ENCODE assay signal across 37 cellular contexts in genomic region chr1:2630498-2631135, GRCh38. TPM values are rescaled to one million over a fixed set of nuclear protein-coding genes. Genes with fewer than 3 reads are reported as not detected.
DNase-seq lines count a peak whose midpoint lies in the region; ATAC-seq, FAIRE-seq and TF ChIP-seq lines count a peak whose summit lies in the region.
"Had no signal": no experiment of that assay in that cellular context is flagged by ENCODE, and none has a peak within 500 bp of the region (broad histone marks: within the 10 kb centered on the region; RNA-seq: fewer than 3 reads in every experiment).

No MANE protein-coding gene starts in this region.

- H3K27ac ChIP-seq in HepG2 (ENCODE audit: extremely low read length, insufficient read depth, low read length) (no peak overlapping the region), right lobe of liver (no peak overlapping the region), coronary artery (no peak overlapping the region), neural progenitor cell (no peak overlapping the region)
- H3K27ac ChIP-seq: A549, breast epithelium, epithelial cell of prostate, HL-60, left lung, neutrophil, prostate gland, upper lobe of left lung had no signal

- H3K27me3 ChIP-seq in HepG2 (ENCODE audit: control insufficient read depth in 1 of 2, insufficient read depth in 2 of 2, low read length in 2 of 2) (peaks cover 13 to 31% of the 10 kb centered on the region in 2 experiments; a peak in 4 of 5 replicates), right lobe of liver (no peaks in the 10 kb centered on the region), neural progenitor cell (peaks cover 58% of the 10 kb centered on the region)

- H3K4me3 ChIP-seq in HepG2 (replicated peaks in 1 of 3; ENCODE audit: insufficient read depth in 1 of 3, low read depth in 2 of 3, low read length in 3 of 3) (peak overlapping the region in 1 of 3 experiments; percentile 42; a peak in 1 of 6 replicates), right lobe of liver (no peak overlapping the region), coronary artery (no peak overlapping the region), neural progenitor cell (no peak overlapping the region)
- H3K4me3 ChIP-seq: A549, breast epithelium, left lung, prostate gland, upper lobe of left lung had no signal

- H3K79me2 ChIP-seq in HepG2 (ENCODE audit: insufficient read depth, low read length) (no peaks in the 10 kb centered on the region), neural progenitor cell (ENCODE audit: low read depth) (no peaks in the 10 kb centered on the region)

- H3K27ac Mint-ChIP-seq in neural progenitor cell = peak overlapping the region; percentile 72
- H3K27ac Mint-ChIP-seq: activated CD8-positive, alpha-beta memory T cell treated with anti-CD3 and anti-CD28 coated beads, Interleukin-2, amount 10 ng/mL, durations not matched to agents 7 days and 5 days; CD4-positive, CD25-positive, alpha-beta regulatory T cell; memory B cell; T-helper 17 cell had no signal

- peaks cover 8% of the 10 kb centered on the region for H3K9me3 Mint-ChIP-seq in neural progenitor cell
- H3K9me3 Mint-ChIP-seq: activated T-cell treated with anti-CD3 and anti-CD28 coated beads, Interleukin-2, amount 50 U/mL, for 4 hours; memory B cell had no signal

- intact Hi-C loops in HepG2 (cut with micrococcal nuclease; ENCODE audit: unreplicated experiment) (loop anchor here (5.0 to 10.0 kb wide), 2 partner anchors 46 to 73 kb away; partner anchors contain the start of genes PRXL2B and TNFRSF14), right lobe of liver (cut with DNase I) (no loop called here)

- 85% methylated on average over 35 of the region's 35 CpGs for WGBS in HepG2 (ENCODE audit: low lambda C conversion rate)
- 76% methylated on average over 14 of the region's 35 CpGs for WGBS in right lobe of liver (ENCODE audit: insufficient coverage, low coverage, low lambda C conversion rate, missing lambda C conversion rate)

- peaks cover 33% of the 10 kb centered on the region for H3K27me3 Mint-ChIP-seq in neural progenitor cell (ENCODE audit: insufficient read depth, low read depth)

- H3K4me1 ChIP-seq in HepG2 (ENCODE audit: insufficient read depth, low read length) (peaks cover 40% of the 10 kb centered on the region), right lobe of liver (no peaks in the 10 kb centered on the region), neural progenitor cell (peaks cover 8% of the 10 kb centered on the region)
- H3K4me1 ChIP-seq: A549, prostate gland had no signal

- H3K36me3 ChIP-seq in HepG2 (replicated peaks in 1 of 2; ENCODE audit: control insufficient read depth in 1 of 2, insufficient read depth in 2 of 2, low read length in 2 of 2) (no peaks in the 10 kb centered on the region), right lobe of liver (no peaks in the 10 kb centered on the region), neural progenitor cell (no peaks in the 10 kb centered on the region)
- H3K36me3 ChIP-seq: breast epithelium, left lung, neutrophil, prostate gland, upper lobe of left lung had no signal

- peaks cover 6% of the 10 kb centered on the region for H3K36me3 Mint-ChIP-seq in neural progenitor cell
- H3K36me3 Mint-ChIP-seq: CD4-positive, CD25-positive, alpha-beta regulatory T cell; memory B cell had no signal

- in situ Hi-C loops in HepG2 (cut with HindIII; ENCODE audit: extremely low pct_ligation_motif_present, low pct_unique_long_range_greater_than_20kb) = no loop called here

- TF ChIP-seq POLR2A in HepG2 (IDR thresholded peaks at IDR 0.05; ENCODE audit: insufficient read depth in 1 of 2, low read depth in 2 of 2, low read length in 2 of 2) (no peak), right lobe of liver (IDR thresholded peaks at IDR 0.05) (no peak)

- CTCF ChIA-PET in HepG2 (lab: Yijun Ruan, JAX; ENCODE audit: low intra/inter-chr PET ratio, low total read pairs) = no interaction called here

- no peak overlapping the region for H3K9ac ChIP-seq in HepG2 (ENCODE audit: insufficient read depth, low read depth, low read length)
- no peak overlapping the region for H3K9ac ChIP-seq in neural progenitor cell

- H3K4me2 ChIP-seq in HepG2 (ENCODE audit: low read depth, low read length) (peak overlapping the region; percentile 66; the same call in 1 of the 2 replicates), neural progenitor cell (no peak overlapping the region)
- H3K4me2 ChIP-seq: A549 had no signal

- H3K4me1 Mint-ChIP-seq in neural progenitor cell = peaks cover 19% of the 10 kb centered on the region
- H3K4me1 Mint-ChIP-seq: activated CD8-positive, alpha-beta memory T cell treated with anti-CD3 and anti-CD28 coated beads, Interleukin-2, amount 10 ng/mL, durations not matched to agents 7 days and 5 days; memory B cell had no signal

- TF ChIP-seq CTCF in HepG2 (CRISPR knock-in tag; IDR thresholded peaks at IDR 0.05) (no peak), right lobe of liver (IDR thresholded peaks at IDR 0.05) (no peak), coronary artery (IDR thresholded peaks at IDR 0.05) (no peak), neural progenitor cell (IDR thresholded peaks at IDR 0.05) (no peak)

- ATAC-seq in HepG2 = no peak
- ATAC-seq in right lobe of liver = no peak
- ATAC-seq: activated CD8-positive, alpha-beta memory T cell treated with anti-CD3 and anti-CD28 coated beads, Interleukin-2, amount 10 ng/mL, durations not matched to agents 7 days and 5 days; activated T-cell treated with anti-CD3 and anti-CD28 coated beads, Interleukin-2, amount 50 U/mL, for 4 hours; left lung; Panc1; sciatic nerve; T-helper 17 cell had no signal

- POLR2A ChIA-PET in HepG2 (lab: Yijun Ruan, JAX) = interaction anchor here (1.2 kb wide), 1 partner anchor 218 kb away, joined by 3 read pairs; the partner anchor contains the start of gene PEX10

- no peak for FAIRE-seq in HepG2 (lab: Jason Lieb, UNC)
- FAIRE-seq: A549, D721Med, TTC549 had no signal

- peak overlapping the region; percentile 79 for H3K4me3 Mint-ChIP-seq in neural progenitor cell
- H3K4me3 Mint-ChIP-seq: activated CD8-positive, alpha-beta memory T cell treated with anti-CD3 and anti-CD28 coated beads, Interleukin-2, amount 10 ng/mL, durations not matched to agents 7 days and 5 days; activated T-cell treated with anti-CD3 and anti-CD28 coated beads, Interleukin-2, amount 50 U/mL, for 4 hours; memory B cell; T-helper 17 cell had no signal

- DNase-seq in HepG2 (ENCODE audit: low spot score) = no peak
- no peak for DNase-seq in right lobe of liver
- DNase-seq in coronary artery (ENCODE audit: low spot score) = peak; percentile 19
- no peak for DNase-seq in neural progenitor cell (ENCODE audit: low spot score)
- no peak for DNase-seq in NK-92 (lab: John Stamatoyannopoulos, UW; ENCODE audit: unreplicated experiment)
- no peak for DNase-seq in foreskin melanocyte
- no peak for DNase-seq in NCI-H1105 (lab: John Stamatoyannopoulos, UW)
- no peak for DNase-seq in NCI-H1436 treated with DMSO at 0.1 percent for 48 hours (lab: John Stamatoyannopoulos, UW)
- DNase-seq: activated CD4-positive, alpha-beta T cell treated with anti-CD3 and anti-CD28 coated beads, Interleukin-2, amount 50 U/mL, for 4 hours; activated CD8-positive, alpha-beta memory T cell treated with anti-CD3 and anti-CD28 coated beads, Interleukin-2, amount 10 ng/mL, durations not matched to agents 7 days and 5 days; activated naive CD4-positive, alpha-beta T cell treated with Interleukin-2 at 50 U/mL for 16 hours; activated T-cell treated with anti-CD3 and anti-CD28 coated beads, Interleukin-2, amount 50 U/mL, for 4 hours; CD4-positive, CD25-positive, alpha-beta regulatory T cell; DND-41; effector CD8-positive, alpha-beta T cell; GF-D8; glutamatergic neuron; NCI-H1417 treated with DMSO at 0.1 percent for 48 hours; NCI-H345; NCI-H69; SHP77; stimulated activated CD4-positive, alpha-beta T cell treated with anti-CD3 and anti-CD28 coated beads, Interleukin-4, amount 100 ng/mL, for 1 hour; substantia nigra had no signal

- H2AFZ ChIP-seq in HepG2 (ENCODE audit: low read length) = no peak overlapping the region
- H2AFZ ChIP-seq in neural progenitor cell (replicated peaks) = no peak overlapping the region

- H3K9me3 ChIP-seq in HepG2 (ENCODE audit: low read length) (no peaks in the 10 kb centered on the region), right lobe of liver (no peaks in the 10 kb centered on the region), neural progenitor cell (ENCODE audit: low read depth) (no peaks in the 10 kb centered on the region)
- H3K9me3 ChIP-seq: A549, breast epithelium, left lung, neutrophil, prostate gland, upper lobe of left lung had no signal

- BruUV-seq in HepG2 (replicated peaks; lab: Mats Ljungman, UMichigan) = no TSS peak

- H3F3A ChIP-seq in neural progenitor cell (ENCODE audit: low read depth) = peaks cover 19% of the 10 kb centered on the region

- no peak for TF ChIP-seq EP300 in HepG2 (IDR thresholded peaks at IDR 0.05; ENCODE audit: low read depth in 2 of 2, low read length in 2 of 2)
- no peak for TF ChIP-seq EP300 in HepG2 (CRISPR knock-in tag; IDR thresholded peaks at IDR 0.05; ENCODE audit: borderline replicate concordance)

- 0 out of 2 replicates have a peak, but pooled peaks cover 2% of the 10 kb centered on the region for H4K20me1 ChIP-seq in HepG2 (ENCODE audit: insufficient read depth, low read length)
- no peaks in the 10 kb centered on the region for H4K20me1 ChIP-seq in neural progenitor cell (ENCODE audit: low read depth)

- no peak for TF ChIP-seq RAD21 in HepG2 (CRISPR knock-in tag; IDR thresholded peaks at IDR 0.05)

RNA-seq across cellular contexts. Expression of gene MMEL1, which starts 2.2 kb away (rescaled TPM):
- total RNA-seq in HepG2 (2016; rRNA removed; fragmentation: Illumina TruSeq; extraction: Trizol) = not detected in 2 replicates
- not detected in 2 replicates for total RNA-seq in HepG2 (2016; cell fraction: cytosol; rRNA removed; fragmentation: Illumina TruSeq; extraction: Trizol; ENCODE audit: low read depth)
- total RNA-seq in HepG2 (2016; cell fraction: insoluble cytoplasmic fraction; rRNA removed; fragmentation: Illumina TruSeq; extraction: Trizol) = not detected in 2 replicates
- total RNA-seq in HepG2 (2016; cell fraction: membrane; rRNA removed; fragmentation: Illumina TruSeq; extraction: Trizol) = not detected in 2 replicates
- total RNA-seq in HepG2 (2016; cell fraction: nucleus; rRNA removed; fragmentation: Illumina TruSeq; extraction: Trizol) = not detected in 2 replicates
- 0.48 and 1.6 TPM in 2 replicates for polyA plus RNA-seq in HepG2 (2011; rRNA removed)
- polyA plus RNA-seq in HepG2 (2011; cell fraction: cytosol; rRNA removed) = 0.54 and 0.78 TPM in 2 replicates
- polyA plus RNA-seq in HepG2 (2011; cell fraction: nucleus; rRNA removed) = 3.3 and 4.7 TPM in 2 replicates
- polyA plus RNA-seq in HepG2 (2012) = 0.37 and 0.43 TPM in 2 replicates
- polyA plus RNA-seq in HepG2 (2016; cell fraction: cytosol; fragmentation: Illumina TruSeq; extraction: Trizol; ENCODE audit: low read depth) = not detected in 2 replicates
- not detected in 2 replicates for polyA plus RNA-seq in HepG2 (2016; cell fraction: insoluble cytoplasmic fraction; fragmentation: Illumina TruSeq; extraction: Trizol; ENCODE audit: low read depth)
- not detected in 2 replicates for polyA plus RNA-seq in HepG2 (2016; cell fraction: membrane; fragmentation: Illumina TruSeq; extraction: Trizol; ENCODE audit: low read depth)
- not detected in 2 replicates for polyA plus RNA-seq in HepG2 (2016; cell fraction: nucleus; fragmentation: Illumina TruSeq; extraction: Trizol; ENCODE audit: insufficient read depth, low read depth)
- 0.72 TPM in 1 of 2 replicates, not detected in the other for polyA minus RNA-seq in HepG2 (2011; rRNA and poly(A)+ RNA removed; ENCODE audit: low replicate concordance)
- 1.3 TPM in 1 of 2 replicates, not detected in the other for polyA minus RNA-seq in HepG2 (2011; cell fraction: cytosol; rRNA and poly(A)+ RNA removed)
- 0.39 and 0.62 TPM in 2 replicates for polyA minus RNA-seq in HepG2 (2011; cell fraction: nucleus; rRNA and poly(A)+ RNA removed)
- 1 to 10 TPM in 2 of 6 experiments, not detected in 4; 1.2 to 2.0 TPM for total RNA-seq in right lobe of liver
- 0.19 and 0.31 TPM in 2 replicates for total RNA-seq in neural progenitor cell (ENCODE audit: low replicate concordance)
- polyA plus RNA-seq: A549 had no signal

RNA-seq across cellular contexts. Expression of gene PRXL2B, which starts 44.0 kb away (rescaled TPM):
- total RNA-seq in HepG2 (2016; rRNA removed; fragmentation: Illumina TruSeq; extraction: Trizol) (14.1 and 16.8 TPM in 2 replicates), right lobe of liver (10 to 100 TPM in 3 of 6 experiments, 1 to 10 TPM in 3; 5.1 to 18.6 (median 11.1) TPM), neural progenitor cell (ENCODE audit: low replicate concordance) (10.0 and 29.6 TPM in 2 replicates)
- total RNA-seq in HepG2 (2016; cell fraction: cytosol; rRNA removed; fragmentation: Illumina TruSeq; extraction: Trizol; ENCODE audit: low read depth) = 3.3 and 4.6 TPM in 2 replicates
- 14.4 and 15.6 TPM in 2 replicates for total RNA-seq in HepG2 (2016; cell fraction: insoluble cytoplasmic fraction; rRNA removed; fragmentation: Illumina TruSeq; extraction: Trizol)
- total RNA-seq in HepG2 (2016; cell fraction: membrane; rRNA removed; fragmentation: Illumina TruSeq; extraction: Trizol) = 9.8 and 9.9 TPM in 2 replicates
- total RNA-seq in HepG2 (2016; cell fraction: nucleus; rRNA removed; fragmentation: Illumina TruSeq; extraction: Trizol) = 8.9 and 10.7 TPM in 2 replicates
- polyA plus RNA-seq in HepG2 (2011; rRNA removed) = 22.1 and 29.5 TPM in 2 replicates
- 24.7 and 29.1 TPM in 2 replicates for polyA plus RNA-seq in HepG2 (2011; cell fraction: cytosol; rRNA removed)
- 72.9 and 75.2 TPM in 2 replicates for polyA plus RNA-seq in HepG2 (2011; cell fraction: nucleus; rRNA removed)
- polyA plus RNA-seq in HepG2 (2012) = 22.4 and 26.9 TPM in 2 replicates
- 4.6 and 4.8 TPM in 2 replicates for polyA plus RNA-seq in HepG2 (2016; cell fraction: cytosol; fragmentation: Illumina TruSeq; extraction: Trizol; ENCODE audit: low read depth)
- polyA plus RNA-seq in HepG2 (2016; cell fraction: insoluble cytoplasmic fraction; fragmentation: Illumina TruSeq; extraction: Trizol; ENCODE audit: low read depth) = 20.7 and 24.0 TPM in 2 replicates
- 11.7 and 12.0 TPM in 2 replicates for polyA plus RNA-seq in HepG2 (2016; cell fraction: membrane; fragmentation: Illumina TruSeq; extraction: Trizol; ENCODE audit: low read depth)
- polyA plus RNA-seq in HepG2 (2016; cell fraction: nucleus; fragmentation: Illumina TruSeq; extraction: Trizol; ENCODE audit: insufficient read depth, low read depth) = 24.3 and 25.8 TPM in 2 replicates
- 3.8 and 32.9 TPM in 2 replicates for polyA minus RNA-seq in HepG2 (2011; rRNA and poly(A)+ RNA removed; ENCODE audit: low replicate concordance)
- 16.2 and 16.4 TPM in 2 replicates for polyA minus RNA-seq in HepG2 (2011; cell fraction: cytosol; rRNA and poly(A)+ RNA removed)
- 5.8 and 7.5 TPM in 2 replicates for polyA minus RNA-seq in HepG2 (2011; cell fraction: nucleus; rRNA and poly(A)+ RNA removed)
